8 cellular contexts compared by ENCODE assay signal in the genomic region with DNA sequence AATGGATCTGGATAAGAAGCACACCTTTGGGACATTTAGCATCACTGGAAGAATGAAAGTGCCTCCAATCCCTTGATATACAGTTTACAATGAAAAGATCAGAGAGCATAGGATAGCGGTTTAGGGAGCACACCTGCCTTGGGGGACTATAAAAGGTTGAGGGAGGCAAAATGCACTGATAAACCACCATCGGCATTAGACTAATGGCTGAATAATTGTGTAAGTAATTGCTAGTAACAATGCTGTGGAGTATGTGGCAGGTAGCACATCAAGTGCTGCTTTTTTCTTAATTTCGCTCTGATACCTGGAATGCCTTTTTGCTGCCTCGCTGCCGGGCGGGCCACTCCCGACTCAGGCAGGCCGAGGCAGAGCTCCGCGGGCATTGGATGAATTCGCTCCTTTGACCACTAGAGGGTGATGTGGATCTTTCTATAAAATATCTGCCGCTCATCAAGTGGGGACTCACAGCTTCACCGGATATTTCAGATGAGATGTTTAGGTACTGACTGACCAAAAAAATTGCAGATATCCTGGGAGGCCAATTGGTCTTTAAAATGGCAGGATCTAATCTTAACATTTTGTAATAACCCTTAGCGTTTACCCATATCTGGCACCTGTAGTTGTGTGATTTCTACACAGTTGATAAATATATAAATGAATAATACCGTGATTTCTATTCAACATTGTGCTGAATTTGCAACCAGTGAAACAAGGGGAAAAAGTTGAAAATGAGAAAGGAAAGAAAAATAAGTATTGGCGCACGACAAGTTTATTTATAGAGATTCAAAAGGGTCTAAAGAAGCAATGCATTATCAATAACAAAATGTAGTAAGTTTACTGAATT.
DNase-seq lines count a peak whose midpoint lies in the region; ATAC-seq, FAIRE-seq and TF ChIP-seq lines count a peak whose summit lies in the region.

No MANE protein-coding gene starts in this region.

- H3K4me3 ChIP-seq in astrocyte (ENCODE audit: insufficient read depth, low read depth, low read length) (no peak overlapping the region), smooth muscle cell (no peak overlapping the region)

- no peaks in the 10 kb centered on the region for H3K36me3 ChIP-seq in astrocyte (ENCODE audit: insufficient read depth, low read length)
- no peaks in the 10 kb centered on the region for H3K36me3 ChIP-seq in smooth muscle cell (ENCODE audit: low read depth)

- no peak overlapping the region for H3K27ac Mint-ChIP-seq in T-helper 1 cell treated with Interleukin-12 subunit alpha and Interleukin-12 subunit beta and Interleukin-4 antibody, amounts not matched to agents 30 μg/mL and 1 μg/mL, for 36 hours
- H3K27ac Mint-ChIP-seq in astrocyte (ENCODE audit: unreplicated experiment): no peak overlapping the region

- WGBS in smooth muscle cell (ENCODE audit: low lambda C conversion rate): 31% methylated on average over 17 of the region's 17 CpGs

- no peak overlapping the region for H3K9ac ChIP-seq in astrocyte (ENCODE audit: low read length)
- H3K9ac ChIP-seq in smooth muscle cell (ENCODE audit: low read depth): no peak overlapping the region

- H3K9me3 Mint-ChIP-seq in T-helper 1 cell treated with Interleukin-12 subunit alpha and Interleukin-12 subunit beta and Interleukin-4 antibody, amounts not matched to agents 30 μg/mL and 1 μg/mL, for 36 hours: no peaks in the 10 kb centered on the region
- H3K9me3 Mint-ChIP-seq in astrocyte (ENCODE audit: unreplicated experiment): peaks cover 3% of the 10 kb centered on the region

- H3K27ac ChIP-seq in 22Rv1: no peak overlapping the region
- no peak overlapping the region for H3K27ac ChIP-seq in astrocyte (ENCODE audit: low read depth, low read length)
- no peak overlapping the region for H3K27ac ChIP-seq in smooth muscle cell (ENCODE audit: low read depth)

- H3K4me1 ChIP-seq in astrocyte (ENCODE audit: insufficient read depth, low read length) (peaks cover 8% of the 10 kb centered on the region), smooth muscle cell (ENCODE audit: low read depth) (no peaks in the 10 kb centered on the region)

- H3F3A ChIP-seq in smooth muscle cell (ENCODE audit: low read depth): no peaks in the 10 kb centered on the region

- H3K4me2 ChIP-seq in astrocyte (ENCODE audit: low read length) (no peak overlapping the region), smooth muscle cell (no peak overlapping the region)

- DNase-seq in NCI-H1092 (lab: John Stamatoyannopoulos, UW) (peak; percentile 20), astrocyte (ENCODE audit: low read depth) (peak; percentile 26), hypothalamus (lab: John Stamatoyannopoulos, UW) (peak in 31 of 51 donors; percentile 3 to 72 (median 28)), smooth muscle cell (lab: John Stamatoyannopoulos, UW; ENCODE audit: unreplicated experiment) (no peak)

- peak; percentile 95 for ATAC-seq in HG02623 (IDR thresholded peaks at IDR 0.05; ENCODE audit: unreplicated experiment)

- H3K27me3 ChIP-seq in astrocyte (ENCODE audit: insufficient read depth, low read length) (peaks cover 4% of the 10 kb centered on the region), smooth muscle cell (ENCODE audit: low read depth) (no peaks in the 10 kb centered on the region)

- peaks cover 10% of the 10 kb centered on the region for H3K4me1 Mint-ChIP-seq in T-helper 1 cell treated with Interleukin-12 subunit alpha and Interleukin-12 subunit beta and Interleukin-4 antibody, amounts not matched to agents 30 μg/mL and 1 μg/mL, for 36 hours (ENCODE audit: low read depth)
- H3K4me1 Mint-ChIP-seq in astrocyte (ENCODE audit: low read depth, unreplicated experiment): peaks cover 17% of the 10 kb centered on the region

- TF ChIP-seq CTCF in 22Rv1 (IDR thresholded peaks at IDR 0.05): peak; percentile 93
- TF ChIP-seq CTCF in GM12874 (IDR thresholded peaks at IDR 0.05; ENCODE audit: insufficient read depth, low read depth, low read length): peak; percentile 75
- TF ChIP-seq CTCF in astrocyte (IDR thresholded peaks at IDR 0.05; ENCODE audit: insufficient read depth, low read depth, low read length): peak; percentile 81
- TF ChIP-seq CTCF in smooth muscle cell (IDR thresholded peaks at IDR 0.05; ENCODE audit: borderline replicate concordance, insufficient read depth, poor library complexity, severe bottlenecking): peak; percentile 75

- peaks cover 13% of the 10 kb centered on the region for H3K27me3 Mint-ChIP-seq in T-helper 1 cell treated with Interleukin-12 subunit alpha and Interleukin-12 subunit beta and Interleukin-4 antibody, amounts not matched to agents 30 μg/mL and 1 μg/mL, for 36 hours (ENCODE audit: low read depth)
- H3K27me3 Mint-ChIP-seq in astrocyte (ENCODE audit: low read depth, unreplicated experiment): no peaks in the 10 kb centered on the region

- H3K36me3 Mint-ChIP-seq in T-helper 1 cell treated with Interleukin-12 subunit alpha and Interleukin-12 subunit beta and Interleukin-4 antibody, amounts not matched to agents 30 μg/mL and 1 μg/mL, for 36 hours (ENCODE audit: low read depth): no peaks in the 10 kb centered on the region
- no peaks in the 10 kb centered on the region for H3K36me3 Mint-ChIP-seq in astrocyte (ENCODE audit: low read depth, unreplicated experiment)

- H4K20me1 ChIP-seq in astrocyte (ENCODE audit: insufficient read depth, low read length): no peaks in the 10 kb centered on the region
- no peaks in the 10 kb centered on the region for H4K20me1 ChIP-seq in smooth muscle cell (ENCODE audit: low read depth)

- no peaks in the 10 kb centered on the region for H3K79me2 ChIP-seq in astrocyte (ENCODE audit: insufficient read depth, low read length)
- no peaks in the 10 kb centered on the region for H3K79me2 ChIP-seq in smooth muscle cell (ENCODE audit: low read depth)

- no peak for FAIRE-seq in astrocyte (lab: Jason Lieb, UNC)

- H3K4me3 Mint-ChIP-seq in T-helper 1 cell treated with Interleukin-12 subunit alpha and Interleukin-12 subunit beta and Interleukin-4 antibody, amounts not matched to agents 30 μg/mL and 1 μg/mL, for 36 hours: peak overlapping the region; percentile 16
- no peak overlapping the region for H3K4me3 Mint-ChIP-seq in astrocyte (ENCODE audit: unreplicated experiment)

- H2AFZ ChIP-seq in astrocyte (ENCODE audit: low read depth, low read length) (peak overlapping the region; percentile 31), smooth muscle cell (ENCODE audit: low read depth) (no peak overlapping the region)

- H3K9me3 ChIP-seq in astrocyte (ENCODE audit: insufficient read depth, low read depth, low read length): no peaks in the 10 kb centered on the region
- no peaks in the 10 kb centered on the region for H3K9me3 ChIP-seq in smooth muscle cell (replicated peaks; ENCODE audit: low read depth)
